Comparison of ENCODE assay signal across 1 cellular context in genomic region chr16:68264128-68265077, GRCh38.
TF ChIP-seq lines count a peak whose summit lies in the region.

SLC7A6 (plus strand) TSS chr16:68264526; CDS start chr16:68274727, 10,201 bp downstream.

TF ChIP-seq in HEK293, 187 proteins besides CTCF, POLR2A, EP300 and RAD21 (continued from another document):
- TF ChIP-seq, protein P1, sequence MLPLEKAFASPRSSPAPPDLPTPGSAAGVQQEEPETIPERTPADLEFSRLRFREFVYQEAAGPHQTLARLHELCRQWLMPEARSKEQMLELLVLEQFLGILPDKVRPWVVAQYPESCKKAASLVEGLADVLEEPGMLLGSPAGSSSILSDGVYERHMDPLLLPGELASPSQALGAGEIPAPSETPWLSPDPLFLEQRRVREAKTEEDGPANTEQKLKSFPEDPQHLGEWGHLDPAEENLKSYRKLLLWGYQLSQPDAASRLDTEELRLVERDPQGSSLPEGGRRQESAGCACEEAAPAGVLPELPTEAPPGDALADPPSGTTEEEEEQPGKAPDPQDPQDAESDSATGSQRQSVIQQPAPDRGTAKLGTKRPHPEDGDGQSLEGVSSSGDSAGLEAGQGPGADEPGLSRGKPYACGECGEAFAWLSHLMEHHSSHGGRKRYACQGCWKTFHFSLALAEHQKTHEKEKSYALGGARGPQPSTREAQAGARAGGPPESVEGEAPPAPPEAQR (tag by site-specific recombination; IDR thresholded peaks at IDR 0.05) = no peak
- TF ChIP-seq OSR2 (tag by site-specific recombination; IDR thresholded peaks at IDR 0.05) = no peak
- no peak for TF ChIP-seq ZNF433 (tag by site-specific recombination; IDR thresholded peaks at IDR 0.05; ENCODE audit: low read depth)
- TF ChIP-seq ZNF792 (tag by site-specific recombination; IDR thresholded peaks at IDR 0.05) = peak; percentile 77; the same call in 1 of the 2 replicates
- TF ChIP-seq ZNF2 (tag by site-specific recombination; IDR thresholded peaks at IDR 0.05) = peak; percentile 46; the same call in 1 of the 2 replicates
- no peak for TF ChIP-seq ZNF146 (tag by site-specific recombination; IDR thresholded peaks at IDR 0.05)
- TF ChIP-seq, protein P2, sequence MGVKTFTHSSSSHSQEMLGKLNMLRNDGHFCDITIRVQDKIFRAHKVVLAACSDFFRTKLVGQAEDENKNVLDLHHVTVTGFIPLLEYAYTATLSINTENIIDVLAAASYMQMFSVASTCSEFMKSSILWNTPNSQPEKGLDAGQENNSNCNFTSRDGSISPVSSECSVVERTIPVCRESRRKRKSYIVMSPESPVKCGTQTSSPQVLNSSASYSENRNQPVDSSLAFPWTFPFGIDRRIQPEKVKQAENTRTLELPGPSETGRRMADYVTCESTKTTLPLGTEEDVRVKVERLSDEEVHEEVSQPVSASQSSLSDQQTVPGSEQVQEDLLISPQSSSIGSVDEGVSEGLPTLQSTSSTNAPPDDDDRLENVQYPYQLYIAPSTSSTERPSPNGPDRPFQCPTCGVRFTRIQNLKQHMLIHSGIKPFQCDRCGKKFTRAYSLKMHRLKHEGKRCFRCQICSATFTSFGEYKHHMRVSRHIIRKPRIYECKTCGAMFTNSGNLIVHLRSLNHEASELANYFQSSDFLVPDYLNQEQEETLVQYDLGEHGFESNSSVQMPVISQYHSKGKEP (tag by site-specific recombination; IDR thresholded peaks at IDR 0.05) = no peak
- no peak for TF ChIP-seq ELK4 (IDR thresholded peaks at IDR 0.05; ENCODE audit: borderline replicate concordance, low read depth, low read length)
- TF ChIP-seq ZBTB6 (tag by site-specific recombination; IDR thresholded peaks at IDR 0.05) = 0 out of 2 replicates have a peak, but pooled peaks have one; percentile 4
- no peak for TF ChIP-seq ZNF596 (tag by site-specific recombination; IDR thresholded peaks at IDR 0.05)
- TF ChIP-seq WT1 (tag by site-specific recombination; IDR thresholded peaks at IDR 0.05) = no peak
- no peak for TF ChIP-seq SP3 (tag by site-specific recombination; IDR thresholded peaks at IDR 0.05)
- TF ChIP-seq, protein P3, sequence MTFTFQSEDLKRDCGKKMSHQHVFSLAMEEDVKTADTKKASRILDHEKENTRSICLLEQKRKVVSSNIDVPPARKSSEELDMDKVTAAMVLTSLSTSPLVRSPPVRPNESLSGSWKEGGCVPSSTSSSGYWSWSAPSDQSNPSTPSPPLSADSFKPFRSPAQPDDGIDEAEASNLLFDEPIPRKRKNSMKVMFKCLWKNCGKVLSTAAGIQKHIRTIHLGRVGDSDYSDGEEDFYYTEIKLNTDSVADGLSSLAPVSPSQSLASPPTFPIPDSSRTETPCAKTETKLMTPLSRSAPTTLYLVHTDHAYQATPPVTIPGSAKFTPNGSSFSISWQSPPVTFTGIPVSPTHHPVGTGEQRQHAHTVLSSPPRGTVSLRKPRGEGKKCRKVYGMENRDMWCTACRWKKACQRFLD (tag by site-specific recombination; IDR thresholded peaks at IDR 0.05) = no peak
- no peak for TF ChIP-seq ZNF214 (tag by site-specific recombination; IDR thresholded peaks at IDR 0.05; ENCODE audit: borderline replicate concordance)
- TF ChIP-seq, protein P4, sequence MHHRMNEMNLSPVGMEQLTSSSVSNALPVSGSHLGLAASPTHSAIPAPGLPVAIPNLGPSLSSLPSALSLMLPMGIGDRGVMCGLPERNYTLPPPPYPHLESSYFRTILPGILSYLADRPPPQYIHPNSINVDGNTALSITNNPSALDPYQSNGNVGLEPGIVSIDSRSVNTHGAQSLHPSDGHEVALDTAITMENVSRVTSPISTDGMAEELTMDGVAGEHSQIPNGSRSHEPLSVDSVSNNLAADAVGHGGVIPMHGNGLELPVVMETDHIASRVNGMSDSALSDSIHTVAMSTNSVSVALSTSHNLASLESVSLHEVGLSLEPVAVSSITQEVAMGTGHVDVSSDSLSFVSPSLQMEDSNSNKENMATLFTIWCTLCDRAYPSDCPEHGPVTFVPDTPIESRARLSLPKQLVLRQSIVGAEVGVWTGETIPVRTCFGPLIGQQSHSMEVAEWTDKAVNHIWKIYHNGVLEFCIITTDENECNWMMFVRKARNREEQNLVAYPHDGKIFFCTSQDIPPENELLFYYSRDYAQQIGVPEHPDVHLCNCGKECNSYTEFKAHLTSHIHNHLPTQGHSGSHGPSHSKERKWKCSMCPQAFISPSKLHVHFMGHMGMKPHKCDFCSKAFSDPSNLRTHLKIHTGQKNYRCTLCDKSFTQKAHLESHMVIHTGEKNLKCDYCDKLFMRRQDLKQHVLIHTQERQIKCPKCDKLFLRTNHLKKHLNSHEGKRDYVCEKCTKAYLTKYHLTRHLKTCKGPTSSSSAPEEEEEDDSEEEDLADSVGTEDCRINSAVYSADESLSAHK (tag by site-specific recombination; IDR thresholded peaks at IDR 0.05) = peak; percentile 48; the same call in 1 of the 2 replicates
- no peak for TF ChIP-seq KLF10 (tag by site-specific recombination; IDR thresholded peaks at IDR 0.05)
- TF ChIP-seq, protein P5, sequence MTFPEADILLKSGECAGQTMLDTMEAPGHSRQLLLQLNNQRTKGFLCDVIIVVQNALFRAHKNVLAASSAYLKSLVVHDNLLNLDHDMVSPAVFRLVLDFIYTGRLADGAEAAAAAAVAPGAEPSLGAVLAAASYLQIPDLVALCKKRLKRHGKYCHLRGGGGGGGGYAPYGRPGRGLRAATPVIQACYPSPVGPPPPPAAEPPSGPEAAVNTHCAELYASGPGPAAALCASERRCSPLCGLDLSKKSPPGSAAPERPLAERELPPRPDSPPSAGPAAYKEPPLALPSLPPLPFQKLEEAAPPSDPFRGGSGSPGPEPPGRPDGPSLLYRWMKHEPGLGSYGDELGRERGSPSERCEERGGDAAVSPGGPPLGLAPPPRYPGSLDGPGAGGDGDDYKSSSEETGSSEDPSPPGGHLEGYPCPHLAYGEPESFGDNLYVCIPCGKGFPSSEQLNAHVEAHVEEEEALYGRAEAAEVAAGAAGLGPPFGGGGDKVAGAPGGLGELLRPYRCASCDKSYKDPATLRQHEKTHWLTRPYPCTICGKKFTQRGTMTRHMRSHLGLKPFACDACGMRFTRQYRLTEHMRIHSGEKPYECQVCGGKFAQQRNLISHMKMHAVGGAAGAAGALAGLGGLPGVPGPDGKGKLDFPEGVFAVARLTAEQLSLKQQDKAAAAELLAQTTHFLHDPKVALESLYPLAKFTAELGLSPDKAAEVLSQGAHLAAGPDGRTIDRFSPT (tag by site-specific recombination; IDR thresholded peaks at IDR 0.05) = no peak
- TF ChIP-seq ZNF473 (tag by site-specific recombination; IDR thresholded peaks at IDR 0.05) = no peak
- TF ChIP-seq OVOL3 (tag by site-specific recombination; IDR thresholded peaks at IDR 0.05) = 0 out of 2 replicates have a peak, but pooled peaks have one; percentile 21
- no peak for TF ChIP-seq ZNF426 (tag by site-specific recombination; IDR thresholded peaks at IDR 0.05)
- no peak for TF ChIP-seq ZNF211 (tag by site-specific recombination; IDR thresholded peaks at IDR 0.05; ENCODE audit: low read depth)
- no peak for TF ChIP-seq ZNF555 (tag by site-specific recombination; conservative IDR thresholded peaks at IDR 0.05)
- no peak for TF ChIP-seq MZF1 (tag by site-specific recombination; IDR thresholded peaks at IDR 0.05; ENCODE audit: borderline replicate concordance)
- peak; percentile 83 for TF ChIP-seq GLIS2 (tag by site-specific recombination; IDR thresholded peaks at IDR 0.05)
- no peak for TF ChIP-seq ZNF140 (tag by site-specific recombination; IDR thresholded peaks at IDR 0.05)
- TF ChIP-seq ZNF677 (tag by site-specific recombination; IDR thresholded peaks at IDR 0.05) = no peak
- TF ChIP-seq ZXDB (tag by site-specific recombination; IDR thresholded peaks at IDR 0.05) = peak; percentile 73
- TF ChIP-seq ZSCAN4 (tag by site-specific recombination; IDR thresholded peaks at IDR 0.05) = 0 out of 2 replicates have a peak, but pooled peaks have one; percentile 27
- TF ChIP-seq ZNF776 (tag by site-specific recombination; IDR thresholded peaks at IDR 0.05; ENCODE audit: borderline replicate concordance) = no peak
- TF ChIP-seq, protein P6, sequence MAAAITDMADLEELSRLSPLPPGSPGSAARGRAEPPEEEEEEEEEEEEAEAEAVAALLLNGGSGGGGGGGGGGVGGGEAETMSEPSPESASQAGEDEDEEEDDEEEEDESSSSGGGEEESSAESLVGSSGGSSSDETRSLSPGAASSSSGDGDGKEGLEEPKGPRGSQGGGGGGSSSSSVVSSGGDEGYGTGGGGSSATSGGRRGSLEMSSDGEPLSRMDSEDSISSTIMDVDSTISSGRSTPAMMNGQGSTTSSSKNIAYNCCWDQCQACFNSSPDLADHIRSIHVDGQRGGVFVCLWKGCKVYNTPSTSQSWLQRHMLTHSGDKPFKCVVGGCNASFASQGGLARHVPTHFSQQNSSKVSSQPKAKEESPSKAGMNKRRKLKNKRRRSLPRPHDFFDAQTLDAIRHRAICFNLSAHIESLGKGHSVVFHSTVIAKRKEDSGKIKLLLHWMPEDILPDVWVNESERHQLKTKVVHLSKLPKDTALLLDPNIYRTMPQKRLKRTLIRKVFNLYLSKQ (tag by site-specific recombination; IDR thresholded peaks at IDR 0.05; ENCODE audit: borderline replicate concordance) = peak; percentile 33; the same call in 1 of the 2 replicates
- peak; percentile 80 for TF ChIP-seq KLF16 (tag by site-specific recombination; IDR thresholded peaks at IDR 0.05)
- TF ChIP-seq ZNF292 (tag by site-specific recombination; IDR thresholded peaks at IDR 0.05; ENCODE audit: borderline replicate concordance, low read depth) = no peak
